9 cellular contexts compared by ENCODE assay signal in genomic region chr16:50263940-50264929, GRCh38. TPM values are rescaled to one million over a fixed set of nuclear protein-coding genes. Genes with fewer than 3 reads are reported as not detected.
DNase-seq lines count a peak whose midpoint lies in the region; ATAC-seq and TF ChIP-seq lines count a peak whose summit lies in the region.
"Had no signal": no experiment of that assay in that cellular context is flagged by ENCODE, and none has a peak within 500 bp of the region (broad histone marks: within the 10 kb centered on the region; RNA-seq: fewer than 3 reads in every experiment).

No MANE protein-coding gene starts in this region.

- no peak overlapping the region for H3K4me3 ChIP-seq in CD8-positive, alpha-beta T cell (ENCODE audit: low read depth, low read length)
- H3K4me3 ChIP-seq in vagina: no peak overlapping the region
- H3K4me3 ChIP-seq: gastrocnemius medialis had no signal

- no peaks in the 10 kb centered on the region for H3K27me3 Mint-ChIP-seq in CD8-positive, alpha-beta T cell (ENCODE audit: low read depth)
- no peaks in the 10 kb centered on the region for H3K27me3 Mint-ChIP-seq in central memory CD8-positive, alpha-beta T cell

- H3K27ac ChIP-seq in CD8-positive, alpha-beta T cell (ENCODE audit: low read depth, low read length): no peak overlapping the region
- no peak overlapping the region for H3K27ac ChIP-seq in vagina
- H3K27ac ChIP-seq: gastrocnemius medialis had no signal

- peak overlapping the region; percentile 20 for H3K27ac Mint-ChIP-seq in CD8-positive, alpha-beta T cell
- no peak overlapping the region for H3K27ac Mint-ChIP-seq in central memory CD8-positive, alpha-beta T cell (ENCODE audit: low read depth)

- intact Hi-C loops in CD8-positive, alpha-beta T cell (cut with DNase I, micrococcal nuclease): no loop called here
- intact Hi-C loops in Right ventricle myocardium superior (cut with DNase I): no loop called here
- intact Hi-C loops in vagina (cut with DNase I): no loop called here

- H3K36me3 Mint-ChIP-seq in CD8-positive, alpha-beta T cell: peaks cover 8% of the 10 kb centered on the region
- peaks cover 11% of the 10 kb centered on the region for H3K36me3 Mint-ChIP-seq in central memory CD8-positive, alpha-beta T cell (ENCODE audit: insufficient read depth)

- H3K4me1 ChIP-seq in CD8-positive, alpha-beta T cell (ENCODE audit: insufficient read depth, low read length): peaks cover 54% of the 10 kb centered on the region
- peaks cover 32% of the 10 kb centered on the region for H3K4me1 ChIP-seq in vagina

- no peaks in the 10 kb centered on the region for H3K9me3 Mint-ChIP-seq in CD8-positive, alpha-beta T cell
- no peaks in the 10 kb centered on the region for H3K9me3 Mint-ChIP-seq in central memory CD8-positive, alpha-beta T cell

- no peaks in the 10 kb centered on the region for H3K9me3 ChIP-seq in CD8-positive, alpha-beta T cell (ENCODE audit: low read length)
- H3K9me3 ChIP-seq in vagina: no peaks in the 10 kb centered on the region
- H3K9me3 ChIP-seq: gastrocnemius medialis had no signal

- no peaks in the 10 kb centered on the region for H3K36me3 ChIP-seq in CD8-positive, alpha-beta T cell (ENCODE audit: insufficient read depth, low read length)
- H3K36me3 ChIP-seq in vagina: no peaks in the 10 kb centered on the region
- H3K36me3 ChIP-seq: gastrocnemius medialis had no signal

- H3K27me3 ChIP-seq in CD8-positive, alpha-beta T cell (ENCODE audit: insufficient read depth, low read length): no peaks in the 10 kb centered on the region
- no peaks in the 10 kb centered on the region for H3K27me3 ChIP-seq in vagina

- ATAC-seq in CD8-positive, alpha-beta T cell: no peak
- ATAC-seq in GM18907 (IDR thresholded peaks at IDR 0.05; ENCODE audit: unreplicated experiment) (peak; percentile 47), GM19452 (IDR thresholded peaks at IDR 0.05; ENCODE audit: unreplicated experiment) (no peak), GM21423 (IDR thresholded peaks at IDR 0.05; ENCODE audit: unreplicated experiment) (no peak), Right ventricle myocardium superior (ENCODE audit: poor library complexity) (no peak)
- ATAC-seq in central memory CD8-positive, alpha-beta T cell (replicated peaks; ENCODE audit: extremely low read depth, poor library complexity, severe bottlenecking): no peak
- ATAC-seq: gastrocnemius medialis had no signal

- POLR2A ChIA-PET in CD8-positive, alpha-beta T cell (lab: Charles Lee): interaction anchor here (2.0 kb wide), 1 partner anchor 10 kb away, joined by 5 read pairs; no protein-coding TSS in a partner anchor

- no peak for DNase-seq in CD8-positive, alpha-beta T cell
- peak; percentile 50 for DNase-seq in NCI-H69 (lab: John Stamatoyannopoulos, UW)
- no peak for DNase-seq in central memory CD8-positive, alpha-beta T cell (ENCODE audit: low spot score in 2 of 2)
- no peak for DNase-seq in Right ventricle myocardium superior
- no peak for DNase-seq in vagina (ENCODE audit: extremely low spot score in 2 of 2)
- DNase-seq: gastrocnemius medialis had no signal

- CTCF ChIA-PET in CD8-positive, alpha-beta T cell (lab: Charles Lee): interaction anchor here (0.7 to 13.1 kb wide), 6 partner anchors 12 to 401 kb away, joined by 3 to 155 read pairs (median 4); no protein-coding TSS in a partner anchor

- peak overlapping the region; percentile 45 for H3K4me3 Mint-ChIP-seq in CD8-positive, alpha-beta T cell
- peak overlapping the region; percentile 10 for H3K4me3 Mint-ChIP-seq in central memory CD8-positive, alpha-beta T cell

- H3K4me1 Mint-ChIP-seq in CD8-positive, alpha-beta T cell (ENCODE audit: low read depth): peaks cover 56% of the 10 kb centered on the region
- peaks cover 63% of the 10 kb centered on the region for H3K4me1 Mint-ChIP-seq in central memory CD8-positive, alpha-beta T cell

- no peak for TF ChIP-seq CTCF in CD8-positive, alpha-beta T cell (IDR thresholded peaks at IDR 0.05)
- no peak for TF ChIP-seq CTCF in vagina (IDR thresholded peaks at IDR 0.05)

- no peak for TF ChIP-seq POLR2A in vagina (IDR thresholded peaks at IDR 0.05)

RNA-seq across cellular contexts. Expression of gene ADCY7, which starts 2.1 kb away (rescaled TPM):
- 100 to 1,000 TPM; 117 to 126 TPM for total RNA-seq in CD8-positive, alpha-beta T cell
- total RNA-seq in Right ventricle myocardium superior: 9.3 TPM
- 18.9 TPM for total RNA-seq in vagina
